11 cellular contexts compared by ENCODE assay signal in the genomic region with DNA sequence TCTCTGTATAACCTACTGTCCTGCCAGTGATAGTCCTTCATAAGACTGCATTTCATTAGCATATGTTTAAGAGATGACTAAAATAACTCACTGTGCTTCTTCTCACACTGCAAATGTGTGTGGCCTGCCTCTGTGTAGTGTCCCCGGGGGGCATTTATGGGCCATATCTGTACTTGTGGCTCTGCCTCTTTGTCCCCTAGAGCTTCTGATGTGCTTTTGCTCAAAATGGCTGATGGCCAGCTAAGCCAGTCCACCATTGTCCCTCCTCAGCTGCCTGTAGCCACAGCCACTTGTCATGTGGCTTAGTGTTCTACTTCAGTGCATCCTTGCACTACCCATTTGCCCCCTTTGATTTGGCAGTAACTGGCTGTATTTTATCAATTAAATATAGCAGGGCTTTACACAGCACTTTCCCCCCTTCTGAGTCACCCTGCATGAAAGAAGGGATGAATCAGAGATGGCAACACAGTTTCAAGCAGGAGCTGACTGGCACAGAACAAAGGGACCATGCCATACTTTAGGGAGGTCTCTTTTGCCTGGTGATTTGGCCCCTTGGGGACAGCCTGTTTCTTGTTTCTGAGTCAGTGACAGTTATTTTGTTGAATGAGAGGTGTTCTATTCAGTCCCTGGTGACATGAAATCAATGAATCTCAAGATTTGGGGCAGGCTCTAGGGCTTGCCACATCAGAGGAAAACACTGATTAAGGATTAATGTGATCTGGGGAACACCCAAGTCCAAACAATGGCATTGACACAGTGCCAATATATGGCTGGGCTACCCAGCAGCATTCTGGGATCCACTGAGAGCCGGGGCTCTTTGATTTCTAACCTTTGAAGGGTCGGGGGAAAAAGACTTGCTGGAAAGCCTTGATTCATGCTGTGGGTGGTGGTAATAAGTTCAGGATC.
DNase-seq lines count a peak whose midpoint lies in the region; ATAC-seq and TF ChIP-seq lines count a peak whose summit lies in the region.
"Had no signal": no experiment of that assay in that cellular context is flagged by ENCODE, and none has a peak within 500 bp of the region (broad histone marks: within the 10 kb centered on the region; RNA-seq: fewer than 3 reads in every experiment).

No MANE protein-coding gene starts in this region.

- POLR2A ChIA-PET in activated CD8-positive, alpha-beta T cell treated with anti-CD3 and anti-CD28 coated beads for 36 hours (lab: Charles Lee), result no interaction called here
- POLR2A ChIA-PET in activated CD8-positive, alpha-beta T cell treated with anti-CD3 and anti-CD28 coated beads, Interleukin-2, amount 10 ng/mL, durations not matched to agents 7 days and 5 days (lab: Charles Lee), result no interaction called here

- no peak overlapping the region for H3K4me3 Mint-ChIP-seq in activated CD8-positive, alpha-beta T cell treated with anti-CD3 and anti-CD28 coated beads for 36 hours
- no peak overlapping the region for H3K4me3 Mint-ChIP-seq in activated CD8-positive, alpha-beta T cell treated with anti-CD3 and anti-CD28 coated beads, Interleukin-2, amount 10 ng/mL, durations not matched to agents 7 days and 5 days

- no peaks in the 10 kb centered on the region for H3K36me3 Mint-ChIP-seq in activated CD8-positive, alpha-beta T cell treated with anti-CD3 and anti-CD28 coated beads for 36 hours (ENCODE audit: low read depth)
- no peaks in the 10 kb centered on the region for H3K36me3 Mint-ChIP-seq in activated CD8-positive, alpha-beta T cell treated with anti-CD3 and anti-CD28 coated beads, Interleukin-2, amount 10 ng/mL, durations not matched to agents 7 days and 5 days (ENCODE audit: low read depth)

- no peak overlapping the region for H3K27ac Mint-ChIP-seq in activated CD8-positive, alpha-beta T cell treated with anti-CD3 and anti-CD28 coated beads for 36 hours
- no peak overlapping the region for H3K27ac Mint-ChIP-seq in activated CD8-positive, alpha-beta T cell treated with anti-CD3 and anti-CD28 coated beads, Interleukin-2, amount 10 ng/mL, durations not matched to agents 7 days and 5 days

- CTCF ChIA-PET in activated CD8-positive, alpha-beta T cell treated with anti-CD3 and anti-CD28 coated beads for 36 hours (lab: Charles Lee), result no interaction called here
- CTCF ChIA-PET in activated CD8-positive, alpha-beta T cell treated with anti-CD3 and anti-CD28 coated beads, Interleukin-2, amount 10 ng/mL, durations not matched to agents 7 days and 5 days (lab: Charles Lee), result no interaction called here

- H3K27me3 Mint-ChIP-seq in activated CD8-positive, alpha-beta T cell treated with anti-CD3 and anti-CD28 coated beads for 36 hours, result peaks cover 2% of the 10 kb centered on the region
- H3K27me3 Mint-ChIP-seq in activated CD8-positive, alpha-beta T cell treated with anti-CD3 and anti-CD28 coated beads, Interleukin-2, amount 10 ng/mL, durations not matched to agents 7 days and 5 days (ENCODE audit: low read depth), result peaks cover 19% of the 10 kb centered on the region

- intact Hi-C loops in activated CD8-positive, alpha-beta T cell treated with anti-CD3 and anti-CD28 coated beads for 36 hours (cut with micrococcal nuclease), result no loop called here

- no peaks in the 10 kb centered on the region for H3K9me3 Mint-ChIP-seq in activated CD8-positive, alpha-beta T cell treated with anti-CD3 and anti-CD28 coated beads for 36 hours
- H3K9me3 Mint-ChIP-seq in activated CD8-positive, alpha-beta T cell treated with anti-CD3 and anti-CD28 coated beads, Interleukin-2, amount 10 ng/mL, durations not matched to agents 7 days and 5 days (ENCODE audit: insufficient read depth), result no peaks in the 10 kb centered on the region

- TF ChIP-seq CTCF in activated CD8-positive, alpha-beta T cell treated with anti-CD3 and anti-CD28 coated beads for 36 hours (IDR thresholded peaks at IDR 0.05), result no peak

- no peak for DNase-seq in activated CD8-positive, alpha-beta T cell treated with anti-CD3 and anti-CD28 coated beads for 36 hours
- no peak for DNase-seq in activated CD8-positive, alpha-beta T cell treated with anti-CD3 and anti-CD28 coated beads, Interleukin-2, amount 10 ng/mL, durations not matched to agents 7 days and 5 days
- peak; percentile 70 for DNase-seq in NCI-H2196 (lab: John Stamatoyannopoulos, UW; ENCODE audit: unreplicated experiment)
- DNase-seq in fibroblast of gingiva (ENCODE audit: low read depth), result peak; percentile 26
- DNase-seq in stimulated activated naive CD8-positive, alpha-beta T cell treated with anti-CD3 and anti-CD28 coated beads, Interleukin-15, Interleukin-2, amounts not matched to agents 100 U/mL and 50 U/mL, for 24 hours, result no peak
- no peak for DNase-seq in putamen (ENCODE audit: low spot score)
- no peak for DNase-seq in activated effector memory CD4-positive, alpha-beta T cell treated with anti-CD3 and anti-CD28 coated beads, Interleukin-2, amount 50 U/mL, for 16 hours
- DNase-seq: stimulated activated CD4-positive, alpha-beta T cell treated with anti-CD3 and anti-CD28 coated beads, Interleukin-4, amount 100 ng/mL, for 1 hour; SW 1271; upper lobe of right lung had no signal

- peak; percentile 39 for ATAC-seq in activated CD8-positive, alpha-beta T cell treated with anti-CD3 and anti-CD28 coated beads for 36 hours
- no peak for ATAC-seq in activated CD8-positive, alpha-beta T cell treated with anti-CD3 and anti-CD28 coated beads, Interleukin-2, amount 10 ng/mL, durations not matched to agents 7 days and 5 days
- ATAC-seq in stimulated activated naive CD8-positive, alpha-beta T cell treated with anti-CD3 and anti-CD28 coated beads, Interleukin-15, Interleukin-2, amounts not matched to agents 100 U/mL and 50 U/mL, for 24 hours, result peak; percentile 49
- ATAC-seq in HG02642 (IDR thresholded peaks at IDR 0.05; ENCODE audit: poor library complexity, unreplicated experiment), result no peak
- ATAC-seq: upper lobe of right lung had no signal

- H3K4me1 Mint-ChIP-seq in activated CD8-positive, alpha-beta T cell treated with anti-CD3 and anti-CD28 coated beads for 36 hours (ENCODE audit: low read depth), result no peaks in the 10 kb centered on the region
- no peaks in the 10 kb centered on the region for H3K4me1 Mint-ChIP-seq in activated CD8-positive, alpha-beta T cell treated with anti-CD3 and anti-CD28 coated beads, Interleukin-2, amount 10 ng/mL, durations not matched to agents 7 days and 5 days (ENCODE audit: low read depth)

Comparison
In these comparisons a context has a peak if more than half of its experiments do, and no peak if none do; other contexts are left out.
1. ATAC-seq: peak in activated CD8-positive, alpha-beta T cell treated with anti-CD3 and anti-CD28 coated beads for 36 hours (single experiment) and stimulated activated naive CD8-positive, alpha-beta T cell treated with anti-CD3 and anti-CD28 coated beads, Interleukin-15, Interleukin-2, amounts not matched to agents 100 U/mL and 50 U/mL, for 24 hours (single experiment); none in activated CD8-positive, alpha-beta T cell treated with anti-CD3 and anti-CD28 coated beads, Interleukin-2, amount 10 ng/mL, durations not matched to agents 7 days and 5 days (single experiment) and HG02642 (single experiment).
2. DNase-seq: peak in NCI-H2196 (single experiment) and fibroblast of gingiva (single experiment); none in activated CD8-positive, alpha-beta T cell treated with anti-CD3 and anti-CD28 coated beads for 36 hours (single experiment), activated CD8-positive, alpha-beta T cell treated with anti-CD3 and anti-CD28 coated beads, Interleukin-2, amount 10 ng/mL, durations not matched to agents 7 days and 5 days (single experiment), stimulated activated naive CD8-positive, alpha-beta T cell treated with anti-CD3 and anti-CD28 coated beads, Interleukin-15, Interleukin-2, amounts not matched to agents 100 U/mL and 50 U/mL, for 24 hours (single experiment), putamen (single experiment) and activated effector memory CD4-positive, alpha-beta T cell treated with anti-CD3 and anti-CD28 coated beads, Interleukin-2, amount 50 U/mL, for 16 hours (single experiment).